In the genomic region with DNA sequence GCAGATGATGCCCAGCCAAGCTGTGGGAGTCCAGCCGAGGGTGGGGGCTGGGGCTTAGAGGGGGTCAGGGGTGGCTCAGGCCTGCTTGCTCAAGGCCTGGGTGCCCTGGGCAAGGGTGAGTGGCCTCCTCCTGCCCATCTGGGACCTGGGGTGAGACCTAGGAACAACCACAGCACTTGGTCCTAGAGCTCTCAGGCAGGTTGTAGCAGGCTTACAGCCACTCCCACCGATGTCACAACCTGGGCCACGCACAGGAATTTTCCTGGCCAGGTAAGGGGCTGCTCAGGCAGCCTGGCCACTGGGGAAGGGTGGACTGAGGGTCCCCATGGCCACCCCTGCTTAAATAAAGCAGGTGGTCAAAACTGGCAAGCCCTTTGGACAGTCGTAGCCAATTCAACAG, we compare ENCODE assay signal across 21 cellular contexts. TPM values are rescaled to one million over a fixed set of nuclear protein-coding genes. Genes with fewer than 3 reads are reported as not detected.
DNase-seq lines count a peak whose midpoint lies in the region; ATAC-seq and TF ChIP-seq lines count a peak whose summit lies in the region.
"Had no signal": no experiment of that assay in that cellular context is flagged by ENCODE, and none has a peak within 500 bp of the region (broad histone marks: within the 10 kb centered on the region; RNA-seq: fewer than 3 reads in every experiment).

No MANE protein-coding gene starts in this region.

- peak overlapping the region; percentile 99 for H3K27ac ChIP-seq in C4-2B
- H3K27ac ChIP-seq in esophagus squamous epithelium: peak overlapping the region; percentile 97 to 100 (median 98)
- peak overlapping the region in 18 of 21 experiments; percentile 6 to 99 (median 97) for H3K27ac ChIP-seq in skin epidermis
- H3K27ac ChIP-seq: HL-60 had no signal

- H3K9me3 ChIP-seq in T-helper 17 cell (ENCODE audit: control insufficient read depth, low read length, poor library complexity, severe bottlenecking): no peaks in the 10 kb centered on the region
- H3K9me3 ChIP-seq in esophagus squamous epithelium: no peaks in the 10 kb centered on the region

- intact Hi-C loops in esophagus squamous epithelium (cut with DNase I): no loop called here

- 50 to 84% methylated on average over 1 to 3 of the region's 4 CpGs for WGBS in esophagus squamous epithelium, 2 donors

- POLR2A ChIA-PET in activated CD4-positive, alpha-beta memory T cell treated with anti-CD3 and anti-CD28 coated beads, Interleukin-2, amount 10 ng/mL, durations not matched to agents 7 days and 5 days (lab: Charles Lee): interaction anchor here (1.1 to 8.5 kb wide), 3 partner anchors 12 to 341 kb away, joined by 3 to 170 read pairs (median 34); a partner anchor contains a TSS

- no peak for ATAC-seq in T-helper 17 cell
- no peak for ATAC-seq in activated CD4-positive, CD25-positive, alpha-beta regulatory T cell treated with anti-CD3 and anti-CD28 coated beads, Interleukin-2, amount 50 U/mL, for 24 hours
- ATAC-seq: activated CD8-positive, alpha-beta memory T cell treated with anti-CD3 and anti-CD28 coated beads, Interleukin-2, amount 10 ng/mL, durations not matched to agents 7 days and 5 days; activated T-helper 17 cell treated with anti-CD3 and anti-CD28 coated beads, Interleukin-2, amount 50 U/mL, for 72 hours; HCT116; natural killer cell had no signal

- TF ChIP-seq POLR2A in esophagus squamous epithelium (IDR thresholded peaks at IDR 0.05): no peak

- H3K9me3 Mint-ChIP-seq in activated CD4-positive, alpha-beta memory T cell treated with anti-CD3 and anti-CD28 coated beads, Interleukin-2, amount 10 ng/mL, durations not matched to agents 7 days and 5 days: no peaks in the 10 kb centered on the region
- H3K9me3 Mint-ChIP-seq: activated T-helper 17 cell treated with anti-CD3 and anti-CD28 coated beads, Interleukin-2, amount 50 U/mL, for 72 hours; IgD-negative memory B cell; natural killer cell had no signal

- peaks cover 0 to 28% (median 0%) of the 10 kb centered on the region in 3 donors for H3K36me3 ChIP-seq in esophagus squamous epithelium

- DNase-seq in T-helper 17 cell: no peak
- DNase-seq in esophagus squamous epithelium (lab: John Stamatoyannopoulos, UW): no peak
- no peak for DNase-seq in activated CD8-positive, alpha-beta memory T cell treated with anti-CD3 and anti-CD28 coated beads, Interleukin-2, amount 50 U/mL, for 48 hours
- DNase-seq in nucleus accumbens (lab: John Stamatoyannopoulos, UW): no peak
- DNase-seq in activated CD4-positive, alpha-beta memory T cell treated with anti-CD3 and anti-CD28 coated beads, Interleukin-2, amount 10 ng/mL, durations not matched to agents 7 days and 5 days: no peak
- DNase-seq: activated CD4-positive, alpha-beta T cell treated with anti-CD3 and anti-CD28 coated beads for 1 hour; activated CD8-positive, alpha-beta memory T cell treated with anti-CD3 and anti-CD28 coated beads, Interleukin-2, amount 10 ng/mL, durations not matched to agents 7 days and 5 days; DND-41; mesenchymal stem cell; MM.1S; natural killer cell; NCI-H748 treated with DMSO at 0.1 percent for 48 hours; stimulated activated CD4-positive, alpha-beta T cell treated with anti-CD3 and anti-CD28 coated beads, Interleukin-4, amount 100 ng/mL, for 24 hours had no signal

- CTCF ChIA-PET in activated CD4-positive, alpha-beta memory T cell treated with anti-CD3 and anti-CD28 coated beads, Interleukin-2, amount 10 ng/mL, durations not matched to agents 7 days and 5 days (lab: Charles Lee): no interaction called here

- no peak overlapping the region for H3K4me3 Mint-ChIP-seq in T-helper 17 cell
- H3K4me3 Mint-ChIP-seq in activated CD4-positive, alpha-beta memory T cell treated with anti-CD3 and anti-CD28 coated beads, Interleukin-2, amount 10 ng/mL, durations not matched to agents 7 days and 5 days: no peak overlapping the region
- H3K4me3 Mint-ChIP-seq: activated CD8-positive, alpha-beta memory T cell treated with anti-CD3 and anti-CD28 coated beads, Interleukin-2, amount 10 ng/mL, durations not matched to agents 7 days and 5 days; activated T-helper 17 cell treated with anti-CD3 and anti-CD28 coated beads, Interleukin-2, amount 50 U/mL, for 72 hours; natural killer cell had no signal

- H3K27ac Mint-ChIP-seq in T-helper 17 cell: peak overlapping the region; percentile 96
- no peak overlapping the region for H3K27ac Mint-ChIP-seq in activated CD4-positive, alpha-beta memory T cell treated with anti-CD3 and anti-CD28 coated beads, Interleukin-2, amount 10 ng/mL, durations not matched to agents 7 days and 5 days
- H3K27ac Mint-ChIP-seq: activated T-helper 17 cell treated with anti-CD3 and anti-CD28 coated beads, Interleukin-2, amount 50 U/mL, for 72 hours had no signal

- H3K27me3 ChIP-seq in esophagus squamous epithelium: no peaks in the 10 kb centered on the region

- no peaks in the 10 kb centered on the region for H3K27me3 Mint-ChIP-seq in T-helper 17 cell
- no peaks in the 10 kb centered on the region for H3K27me3 Mint-ChIP-seq in activated CD4-positive, alpha-beta memory T cell treated with anti-CD3 and anti-CD28 coated beads, Interleukin-2, amount 10 ng/mL, durations not matched to agents 7 days and 5 days
- H3K27me3 Mint-ChIP-seq: activated CD8-positive, alpha-beta memory T cell treated with anti-CD3 and anti-CD28 coated beads, Interleukin-2, amount 10 ng/mL, durations not matched to agents 7 days and 5 days; activated T-helper 17 cell treated with anti-CD3 and anti-CD28 coated beads, Interleukin-2, amount 50 U/mL, for 72 hours; IgD-negative memory B cell had no signal

- H3K36me3 Mint-ChIP-seq in T-helper 17 cell (ENCODE audit: low read depth): no peaks in the 10 kb centered on the region
- H3K36me3 Mint-ChIP-seq in activated CD4-positive, alpha-beta memory T cell treated with anti-CD3 and anti-CD28 coated beads, Interleukin-2, amount 10 ng/mL, durations not matched to agents 7 days and 5 days (ENCODE audit: low read depth): no peaks in the 10 kb centered on the region
- H3K36me3 Mint-ChIP-seq: activated CD8-positive, alpha-beta memory T cell treated with anti-CD3 and anti-CD28 coated beads, Interleukin-2, amount 10 ng/mL, durations not matched to agents 7 days and 5 days; natural killer cell had no signal

- no peak for TF ChIP-seq CTCF in C4-2B (conservative IDR thresholded peaks at IDR 0.05)
- no peak for TF ChIP-seq CTCF in esophagus squamous epithelium (IDR thresholded peaks at IDR 0.05)

- peaks cover 19% of the 10 kb centered on the region for H3K4me1 Mint-ChIP-seq in T-helper 17 cell
- peaks cover 49% of the 10 kb centered on the region for H3K4me1 Mint-ChIP-seq in activated CD4-positive, alpha-beta memory T cell treated with anti-CD3 and anti-CD28 coated beads, Interleukin-2, amount 10 ng/mL, durations not matched to agents 7 days and 5 days

- peak overlapping the region in 1 of 4 donors; percentile 7 for H3K4me3 ChIP-seq in esophagus squamous epithelium
- no peak overlapping the region for H3K4me3 ChIP-seq in skin epidermis
- H3K4me3 ChIP-seq: smooth muscle cell had no signal

- peaks cover 40 to 89% (median 49%) of the 10 kb centered on the region in 3 donors for H3K4me1 ChIP-seq in esophagus squamous epithelium

RNA-seq across cellular contexts. Expression of a gene that starts 6.3 kb away (rescaled TPM):
- total RNA-seq in T-helper 17 cell (100 to 1,000 TPM; 198 to 241 TPM), esophagus squamous epithelium (100 to 1,000 TPM in 2 of 4 donors, 10 to 100 TPM in 2; 55.0 to 137 (median 108) TPM)
- 100 to 1,000 TPM; 177 to 186 TPM for total RNA-seq in activated CD4-positive, alpha-beta memory T cell treated with anti-CD3 and anti-CD28 coated beads, Interleukin-2, amount 10 ng/mL, durations not matched to agents 7 days and 5 days
